Comparison of ENCODE assay signal across 1 cellular context in the genomic region with DNA sequence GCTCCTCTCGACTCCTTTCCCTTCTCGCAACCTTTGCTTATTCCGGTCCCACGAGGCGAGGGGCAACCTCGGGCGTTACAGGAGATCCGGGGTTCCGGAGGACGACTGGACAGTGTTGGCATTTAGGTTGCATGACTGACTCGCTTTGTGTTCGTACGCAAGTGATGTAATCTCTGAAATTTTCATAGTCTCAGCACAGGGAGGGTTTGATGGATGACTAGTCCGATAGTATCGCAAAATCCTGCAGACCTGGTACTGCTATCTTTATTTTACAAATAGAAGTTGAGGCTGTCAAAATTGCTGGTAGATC.
TF ChIP-seq lines count a peak whose summit lies in the region.

No MANE protein-coding gene starts in this region.

TF ChIP-seq in K562, 482 proteins besides CTCF, POLR2A, EP300 and RAD21:
- TF ChIP-seq CBX8 (IDR thresholded peaks at IDR 0.05; ENCODE audit: borderline replicate concordance, extremely low read depth, low read depth, low read length, poor library complexity, severe bottlenecking) (no peak), NFIX (CRISPR knock-in tag; IDR thresholded peaks at IDR 0.05; ENCODE audit: low read depth) (no peak), ZBTB1 (CRISPR knock-in tag; IDR thresholded peaks at IDR 0.05; ENCODE audit: borderline replicate concordance, low read depth) (peak; percentile 56; the same call in 1 of the 2 replicates), RBFOX2 (IDR thresholded peaks at IDR 0.05; ENCODE audit: low read depth, low read length) (no peak), PYGO2 (tag; IDR thresholded peaks at IDR 0.05) (no peak), ZSCAN32 (CRISPR knock-in tag; IDR thresholded peaks at IDR 0.05) (peak; percentile 51; the same call in 1 of the 2 replicates), C11orf30 (IDR thresholded peaks at IDR 0.05; ENCODE audit: low read depth) (no peak), RCOR1 (IDR thresholded peaks at IDR 0.05; ENCODE audit: borderline replicate concordance in 1 of 2, low read depth in 2 of 2, low read length in 2 of 2) (no peak), SRF (CRISPR knock-in tag; IDR thresholded peaks at IDR 0.05) (peak in 1 of 2 experiments; percentile 41; a peak in 1 of 4 replicates), ASH1L (IDR thresholded peaks at IDR 0.05; ENCODE audit: borderline replicate concordance, low read depth, partially characterized antibody) (no peak), TGIF2 (CRISPR knock-in tag; IDR thresholded peaks at IDR 0.05) (peak; percentile 93; the same call in 1 of the 2 replicates), POLR2B (IDR thresholded peaks at IDR 0.05; ENCODE audit: low read depth, partially characterized antibody) (peak; percentile 23), NFXL1 (CRISPR knock-in tag; IDR thresholded peaks at IDR 0.05) (no peak), KDM5B (IDR thresholded peaks at IDR 0.05; ENCODE audit: insufficient replicate concordance, low read depth, low read length) (no peak), HDAC1 (IDR thresholded peaks at IDR 0.05) (0 out of 4 replicates have a peak, but pooled peaks of 1 of the 2 experiments have one; percentile 9), SMAD1 (IDR thresholded peaks at IDR 0.05; ENCODE audit: low read depth, low read length, partially characterized antibody) (no peak), SAP30 (IDR thresholded peaks at IDR 0.05; ENCODE audit: borderline replicate concordance, insufficient read depth, low read depth, low read length, poor library complexity, severe bottlenecking) (peak; percentile 85), RBM14 (IDR thresholded peaks at IDR 0.05; ENCODE audit: borderline replicate concordance, insufficient read depth, low read depth, low read length) (no peak), ZNF24 (IDR thresholded peaks at IDR 0.05) (0 out of 2 replicates have a peak, but pooled peaks have one; percentile 34), CSDE1 (IDR thresholded peaks at IDR 0.05) (no peak), ZKSCAN8 (CRISPR knock-in tag; IDR thresholded peaks at IDR 0.05) (no peak), GABPB2 (CRISPR knock-in tag; conservative IDR thresholded peaks at IDR 0.05) (no peak), KDM1A (IDR thresholded peaks at IDR 0.05) (no peak), CEBPG (CRISPR knock-in tag; IDR thresholded peaks at IDR 0.05) (no peak; the same call in 1 of the 2 replicates), CEBPG (tag; conservative IDR thresholded peaks at IDR 0.05 in 1 of 2, IDR thresholded peaks at IDR 0.05 in 1 of 2) (0 out of 4 replicates have a peak, but pooled peaks of 1 of the 2 experiments have one; percentile 19)
- TF ChIP-seq, protein P1, sequence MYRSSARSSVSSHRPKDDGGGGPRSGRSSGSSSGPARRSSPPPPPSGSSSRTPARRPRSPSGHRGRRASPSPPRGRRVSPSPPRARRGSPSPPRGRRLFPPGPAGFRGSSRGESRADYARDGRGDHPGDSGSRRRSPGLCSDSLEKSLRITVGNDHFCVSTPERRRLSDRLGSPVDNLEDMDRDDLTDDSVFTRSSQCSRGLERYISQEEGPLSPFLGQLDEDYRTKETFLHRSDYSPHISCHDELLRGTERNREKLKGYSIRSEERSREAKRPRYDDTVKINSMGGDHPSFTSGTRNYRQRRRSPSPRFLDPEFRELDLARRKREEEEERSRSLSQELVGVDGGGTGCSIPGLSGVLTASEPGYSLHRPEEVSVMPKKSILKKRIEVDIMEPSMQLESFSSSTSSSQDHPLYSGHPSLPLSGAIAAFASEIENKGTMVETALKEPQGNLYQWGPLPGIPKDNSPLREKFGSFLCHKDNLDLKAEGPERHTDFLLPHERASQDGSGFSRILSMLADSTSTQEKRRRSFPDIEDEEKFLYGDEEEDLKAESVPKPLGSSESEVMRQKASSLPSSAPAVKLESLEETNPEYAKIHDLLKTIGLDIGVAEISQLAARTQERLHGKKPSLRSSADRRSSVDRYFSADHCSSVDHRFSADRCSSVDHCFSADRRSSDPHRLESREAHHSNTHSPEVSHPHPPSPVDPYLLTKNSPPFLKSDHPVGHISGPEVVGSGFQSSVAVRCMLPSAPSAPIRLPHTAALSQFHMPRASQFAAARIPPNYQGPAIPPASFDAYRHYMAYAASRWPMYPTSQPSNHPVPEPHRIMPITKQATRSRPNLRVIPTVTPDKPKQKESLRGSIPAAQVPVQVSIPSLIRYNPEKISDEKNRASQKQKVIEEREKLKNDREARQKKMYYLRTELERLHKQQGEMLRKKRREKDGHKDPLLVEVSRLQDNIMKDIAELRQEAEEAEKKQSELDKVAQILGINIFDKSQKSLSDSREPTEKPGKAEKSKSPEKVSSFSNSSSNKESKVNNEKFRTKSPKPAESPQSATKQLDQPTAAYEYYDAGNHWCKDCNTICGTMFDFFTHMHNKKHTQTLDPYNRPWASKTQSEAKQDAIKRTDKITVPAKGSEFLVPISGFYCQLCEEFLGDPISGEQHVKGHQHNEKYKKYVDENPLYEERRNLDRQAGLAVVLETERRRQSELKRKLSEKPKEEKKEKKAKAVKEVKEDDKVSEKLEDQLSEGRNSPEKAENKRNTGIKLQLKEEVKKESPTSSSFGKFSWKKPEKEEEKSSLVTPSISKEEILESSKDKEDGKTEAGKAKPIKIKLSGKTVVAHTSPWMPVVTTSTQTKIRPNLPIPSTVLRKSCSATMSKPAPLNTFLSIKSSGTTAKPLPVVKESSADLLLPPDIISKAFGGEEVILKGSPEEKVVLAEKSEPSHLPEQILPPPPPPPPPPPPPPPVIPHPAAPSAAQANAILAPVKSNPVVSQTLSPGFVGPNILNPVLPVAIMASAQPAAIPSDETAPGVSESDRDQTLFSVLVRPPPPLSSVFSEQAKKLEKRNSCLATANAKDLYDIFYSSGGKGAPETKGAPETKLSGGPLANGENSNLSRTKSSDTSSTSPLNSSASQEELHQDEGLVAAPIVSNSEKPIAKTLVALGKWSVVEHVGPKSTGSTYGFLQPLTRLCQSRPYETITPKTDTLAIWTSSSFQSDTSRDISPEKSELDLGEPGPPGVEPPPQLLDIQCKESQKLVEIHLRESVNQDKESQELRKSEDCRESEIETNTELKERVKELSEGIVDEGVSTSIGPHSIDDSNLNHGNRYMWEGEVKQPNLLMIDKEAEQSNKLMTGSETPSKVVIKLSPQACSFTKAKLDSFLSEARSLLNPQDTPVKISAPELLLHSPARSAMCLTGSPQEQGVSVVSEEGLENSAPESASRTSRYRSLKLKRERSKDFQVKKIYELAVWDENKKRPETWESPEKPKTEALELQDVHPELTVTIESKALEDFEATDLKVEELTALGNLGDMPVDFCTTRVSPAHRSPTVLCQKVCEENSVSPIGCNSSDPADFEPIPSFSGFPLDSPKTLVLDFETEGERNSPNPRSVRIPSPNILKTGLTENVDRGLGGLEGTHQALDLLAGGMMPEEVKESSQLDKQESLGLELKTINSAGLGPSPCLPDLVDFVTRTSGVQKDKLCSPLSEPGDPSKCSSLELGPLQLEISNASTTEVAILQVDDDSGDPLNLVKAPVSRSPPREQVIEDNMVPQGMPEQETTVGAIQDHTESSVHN (IDR thresholded peaks at IDR 0.05; ENCODE audit: borderline replicate concordance in 1 of 2, low read depth in 1 of 2), result no peak
- TF ChIP-seq, protein P2, sequence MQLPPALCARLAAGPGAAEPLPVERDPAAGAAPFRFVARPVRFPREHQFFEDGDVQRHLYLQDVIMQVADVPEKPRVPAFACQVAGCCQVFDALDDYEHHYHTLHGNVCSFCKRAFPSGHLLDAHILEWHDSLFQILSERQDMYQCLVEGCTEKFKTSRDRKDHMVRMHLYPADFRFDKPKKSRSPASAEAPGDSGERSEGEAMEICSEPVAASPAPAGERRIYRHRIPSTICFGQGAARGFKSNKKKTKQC (CRISPR knock-in tag; IDR thresholded peaks at IDR 0.05), result 0 out of 2 replicates have a peak, but pooled peaks have one; percentile 34
- TF ChIP-seq, protein P3, sequence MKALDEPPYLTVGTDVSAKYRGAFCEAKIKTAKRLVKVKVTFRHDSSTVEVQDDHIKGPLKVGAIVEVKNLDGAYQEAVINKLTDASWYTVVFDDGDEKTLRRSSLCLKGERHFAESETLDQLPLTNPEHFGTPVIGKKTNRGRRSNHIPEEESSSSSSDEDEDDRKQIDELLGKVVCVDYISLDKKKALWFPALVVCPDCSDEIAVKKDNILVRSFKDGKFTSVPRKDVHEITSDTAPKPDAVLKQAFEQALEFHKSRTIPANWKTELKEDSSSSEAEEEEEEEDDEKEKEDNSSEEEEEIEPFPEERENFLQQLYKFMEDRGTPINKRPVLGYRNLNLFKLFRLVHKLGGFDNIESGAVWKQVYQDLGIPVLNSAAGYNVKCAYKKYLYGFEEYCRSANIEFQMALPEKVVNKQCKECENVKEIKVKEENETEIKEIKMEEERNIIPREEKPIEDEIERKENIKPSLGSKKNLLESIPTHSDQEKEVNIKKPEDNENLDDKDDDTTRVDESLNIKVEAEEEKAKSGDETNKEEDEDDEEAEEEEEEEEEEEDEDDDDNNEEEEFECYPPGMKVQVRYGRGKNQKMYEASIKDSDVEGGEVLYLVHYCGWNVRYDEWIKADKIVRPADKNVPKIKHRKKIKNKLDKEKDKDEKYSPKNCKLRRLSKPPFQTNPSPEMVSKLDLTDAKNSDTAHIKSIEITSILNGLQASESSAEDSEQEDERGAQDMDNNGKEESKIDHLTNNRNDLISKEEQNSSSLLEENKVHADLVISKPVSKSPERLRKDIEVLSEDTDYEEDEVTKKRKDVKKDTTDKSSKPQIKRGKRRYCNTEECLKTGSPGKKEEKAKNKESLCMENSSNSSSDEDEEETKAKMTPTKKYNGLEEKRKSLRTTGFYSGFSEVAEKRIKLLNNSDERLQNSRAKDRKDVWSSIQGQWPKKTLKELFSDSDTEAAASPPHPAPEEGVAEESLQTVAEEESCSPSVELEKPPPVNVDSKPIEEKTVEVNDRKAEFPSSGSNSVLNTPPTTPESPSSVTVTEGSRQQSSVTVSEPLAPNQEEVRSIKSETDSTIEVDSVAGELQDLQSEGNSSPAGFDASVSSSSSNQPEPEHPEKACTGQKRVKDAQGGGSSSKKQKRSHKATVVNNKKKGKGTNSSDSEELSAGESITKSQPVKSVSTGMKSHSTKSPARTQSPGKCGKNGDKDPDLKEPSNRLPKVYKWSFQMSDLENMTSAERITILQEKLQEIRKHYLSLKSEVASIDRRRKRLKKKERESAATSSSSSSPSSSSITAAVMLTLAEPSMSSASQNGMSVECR (CRISPR knock-in tag; IDR thresholded peaks at IDR 0.05), result no peak; the same call in 1 of the 2 replicates
- TF ChIP-seq, protein P4, sequence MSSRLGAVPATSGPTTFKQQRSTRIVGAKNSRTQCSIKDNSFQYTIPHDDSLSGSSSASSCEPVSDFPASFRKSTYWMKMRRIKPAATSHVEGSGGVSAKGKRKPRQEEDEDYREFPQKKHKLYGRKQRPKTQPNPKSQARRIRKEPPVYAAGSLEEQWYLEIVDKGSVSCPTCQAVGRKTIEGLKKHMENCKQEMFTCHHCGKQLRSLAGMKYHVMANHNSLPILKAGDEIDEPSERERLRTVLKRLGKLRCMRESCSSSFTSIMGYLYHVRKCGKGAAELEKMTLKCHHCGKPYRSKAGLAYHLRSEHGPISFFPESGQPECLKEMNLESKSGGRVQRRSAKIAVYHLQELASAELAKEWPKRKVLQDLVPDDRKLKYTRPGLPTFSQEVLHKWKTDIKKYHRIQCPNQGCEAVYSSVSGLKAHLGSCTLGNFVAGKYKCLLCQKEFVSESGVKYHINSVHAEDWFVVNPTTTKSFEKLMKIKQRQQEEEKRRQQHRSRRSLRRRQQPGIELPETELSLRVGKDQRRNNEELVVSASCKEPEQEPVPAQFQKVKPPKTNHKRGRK (tag; IDR thresholded peaks at IDR 0.05), result no peak
- TF ChIP-seq, protein P5, sequence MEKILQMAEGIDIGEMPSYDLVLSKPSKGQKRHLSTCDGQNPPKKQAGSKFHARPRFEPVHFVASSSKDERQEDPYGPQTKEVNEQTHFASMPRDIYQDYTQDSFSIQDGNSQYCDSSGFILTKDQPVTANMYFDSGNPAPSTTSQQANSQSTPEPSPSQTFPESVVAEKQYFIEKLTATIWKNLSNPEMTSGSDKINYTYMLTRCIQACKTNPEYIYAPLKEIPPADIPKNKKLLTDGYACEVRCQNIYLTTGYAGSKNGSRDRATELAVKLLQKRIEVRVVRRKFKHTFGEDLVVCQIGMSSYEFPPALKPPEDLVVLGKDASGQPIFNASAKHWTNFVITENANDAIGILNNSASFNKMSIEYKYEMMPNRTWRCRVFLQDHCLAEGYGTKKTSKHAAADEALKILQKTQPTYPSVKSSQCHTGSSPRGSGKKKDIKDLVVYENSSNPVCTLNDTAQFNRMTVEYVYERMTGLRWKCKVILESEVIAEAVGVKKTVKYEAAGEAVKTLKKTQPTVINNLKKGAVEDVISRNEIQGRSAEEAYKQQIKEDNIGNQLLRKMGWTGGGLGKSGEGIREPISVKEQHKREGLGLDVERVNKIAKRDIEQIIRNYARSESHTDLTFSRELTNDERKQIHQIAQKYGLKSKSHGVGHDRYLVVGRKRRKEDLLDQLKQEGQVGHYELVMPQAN (IDR thresholded peaks at IDR 0.05; ENCODE audit: borderline replicate concordance), result peak; percentile 19; the same call in 1 of the 2 replicates
- TF ChIP-seq, protein P6, sequence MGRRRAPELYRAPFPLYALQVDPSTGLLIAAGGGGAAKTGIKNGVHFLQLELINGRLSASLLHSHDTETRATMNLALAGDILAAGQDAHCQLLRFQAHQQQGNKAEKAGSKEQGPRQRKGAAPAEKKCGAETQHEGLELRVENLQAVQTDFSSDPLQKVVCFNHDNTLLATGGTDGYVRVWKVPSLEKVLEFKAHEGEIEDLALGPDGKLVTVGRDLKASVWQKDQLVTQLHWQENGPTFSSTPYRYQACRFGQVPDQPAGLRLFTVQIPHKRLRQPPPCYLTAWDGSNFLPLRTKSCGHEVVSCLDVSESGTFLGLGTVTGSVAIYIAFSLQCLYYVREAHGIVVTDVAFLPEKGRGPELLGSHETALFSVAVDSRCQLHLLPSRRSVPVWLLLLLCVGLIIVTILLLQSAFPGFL (CRISPR knock-in tag; IDR thresholded peaks at IDR 0.05), result peak; percentile 94; the same call in 1 of the 2 replicates
